1 cellular context compared by ENCODE assay signal in genomic region chr1:181088079-181089016, GRCh38.
TF ChIP-seq lines count a peak whose summit lies in the region.

Gene IER5 (plus strand): TSS chr1:181088700. CDS start chr1:181088903, 203 bp downstream.

TF ChIP-seq in HEK293, 187 proteins besides CTCF, POLR2A, EP300 and RAD21 (continued from another document and continues in another):
- 0 out of 2 replicates have a peak, but pooled peaks have one; percentile 13 for TF ChIP-seq ZIC2 (tag by site-specific recombination; IDR thresholded peaks at IDR 0.05)
- TF ChIP-seq ZBTB44 (tag by site-specific recombination; IDR thresholded peaks at IDR 0.05), result no peak
- TF ChIP-seq ZNF274 (IDR thresholded peaks at IDR 0.05; ENCODE audit: low read length), result no peak
- TF ChIP-seq ZNF274 (tag by site-specific recombination; IDR thresholded peaks at IDR 0.05; ENCODE audit: borderline replicate concordance), result no peak
- TF ChIP-seq, protein P1, sequence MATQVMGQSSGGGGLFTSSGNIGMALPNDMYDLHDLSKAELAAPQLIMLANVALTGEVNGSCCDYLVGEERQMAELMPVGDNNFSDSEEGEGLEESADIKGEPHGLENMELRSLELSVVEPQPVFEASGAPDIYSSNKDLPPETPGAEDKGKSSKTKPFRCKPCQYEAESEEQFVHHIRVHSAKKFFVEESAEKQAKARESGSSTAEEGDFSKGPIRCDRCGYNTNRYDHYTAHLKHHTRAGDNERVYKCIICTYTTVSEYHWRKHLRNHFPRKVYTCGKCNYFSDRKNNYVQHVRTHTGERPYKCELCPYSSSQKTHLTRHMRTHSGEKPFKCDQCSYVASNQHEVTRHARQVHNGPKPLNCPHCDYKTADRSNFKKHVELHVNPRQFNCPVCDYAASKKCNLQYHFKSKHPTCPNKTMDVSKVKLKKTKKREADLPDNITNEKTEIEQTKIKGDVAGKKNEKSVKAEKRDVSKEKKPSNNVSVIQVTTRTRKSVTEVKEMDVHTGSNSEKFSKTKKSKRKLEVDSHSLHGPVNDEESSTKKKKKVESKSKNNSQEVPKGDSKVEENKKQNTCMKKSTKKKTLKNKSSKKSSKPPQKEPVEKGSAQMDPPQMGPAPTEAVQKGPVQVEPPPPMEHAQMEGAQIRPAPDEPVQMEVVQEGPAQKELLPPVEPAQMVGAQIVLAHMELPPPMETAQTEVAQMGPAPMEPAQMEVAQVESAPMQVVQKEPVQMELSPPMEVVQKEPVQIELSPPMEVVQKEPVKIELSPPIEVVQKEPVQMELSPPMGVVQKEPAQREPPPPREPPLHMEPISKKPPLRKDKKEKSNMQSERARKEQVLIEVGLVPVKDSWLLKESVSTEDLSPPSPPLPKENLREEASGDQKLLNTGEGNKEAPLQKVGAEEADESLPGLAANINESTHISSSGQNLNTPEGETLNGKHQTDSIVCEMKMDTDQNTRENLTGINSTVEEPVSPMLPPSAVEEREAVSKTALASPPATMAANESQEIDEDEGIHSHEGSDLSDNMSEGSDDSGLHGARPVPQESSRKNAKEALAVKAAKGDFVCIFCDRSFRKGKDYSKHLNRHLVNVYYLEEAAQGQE (tag by site-specific recombination; IDR thresholded peaks at IDR 0.05), result peak; percentile 29; the same call in 1 of the 2 replicates
- TF ChIP-seq ZNF280C (tag by site-specific recombination; IDR thresholded peaks at IDR 0.05), result no peak
- no peak for TF ChIP-seq ZNF571 (tag by site-specific recombination; IDR thresholded peaks at IDR 0.05)
- peak; percentile 98 for TF ChIP-seq ZFP69B (tag by site-specific recombination; IDR thresholded peaks at IDR 0.05)
- TF ChIP-seq ZNF211 (tag by site-specific recombination; IDR thresholded peaks at IDR 0.05; ENCODE audit: low read depth), result no peak
- TF ChIP-seq ZNF362 (tag by site-specific recombination; IDR thresholded peaks at IDR 0.05), result no peak
- peak; percentile 83; the same call in 1 of the 2 replicates for TF ChIP-seq ZNF391 (tag by site-specific recombination; IDR thresholded peaks at IDR 0.05; ENCODE audit: borderline replicate concordance, low read depth)
- peak; percentile 81 for TF ChIP-seq ZNF335 (tag by site-specific recombination; conservative IDR thresholded peaks at IDR 0.05)
- TF ChIP-seq KLF9 (tag by site-specific recombination; IDR thresholded peaks at IDR 0.05; ENCODE audit: low read depth), result peak; percentile 75
- peak; percentile 80 for TF ChIP-seq ZNF394 (tag by site-specific recombination; IDR thresholded peaks at IDR 0.05; ENCODE audit: borderline replicate concordance)
- no peak for TF ChIP-seq ZNF138 (tag by site-specific recombination; IDR thresholded peaks at IDR 0.05; ENCODE audit: borderline replicate concordance)
- TF ChIP-seq ZNF548 (tag by site-specific recombination; IDR thresholded peaks at IDR 0.05), result no peak
- TF ChIP-seq TRIM28 (IDR thresholded peaks at IDR 0.05; ENCODE audit: borderline replicate concordance, low read length), result no peak
- no peak for TF ChIP-seq HOXC10 (CRISPR knock-in tag; IDR thresholded peaks at IDR 0.05)
- no peak for TF ChIP-seq ZNF473 (tag by site-specific recombination; IDR thresholded peaks at IDR 0.05)
- TF ChIP-seq, protein P2, sequence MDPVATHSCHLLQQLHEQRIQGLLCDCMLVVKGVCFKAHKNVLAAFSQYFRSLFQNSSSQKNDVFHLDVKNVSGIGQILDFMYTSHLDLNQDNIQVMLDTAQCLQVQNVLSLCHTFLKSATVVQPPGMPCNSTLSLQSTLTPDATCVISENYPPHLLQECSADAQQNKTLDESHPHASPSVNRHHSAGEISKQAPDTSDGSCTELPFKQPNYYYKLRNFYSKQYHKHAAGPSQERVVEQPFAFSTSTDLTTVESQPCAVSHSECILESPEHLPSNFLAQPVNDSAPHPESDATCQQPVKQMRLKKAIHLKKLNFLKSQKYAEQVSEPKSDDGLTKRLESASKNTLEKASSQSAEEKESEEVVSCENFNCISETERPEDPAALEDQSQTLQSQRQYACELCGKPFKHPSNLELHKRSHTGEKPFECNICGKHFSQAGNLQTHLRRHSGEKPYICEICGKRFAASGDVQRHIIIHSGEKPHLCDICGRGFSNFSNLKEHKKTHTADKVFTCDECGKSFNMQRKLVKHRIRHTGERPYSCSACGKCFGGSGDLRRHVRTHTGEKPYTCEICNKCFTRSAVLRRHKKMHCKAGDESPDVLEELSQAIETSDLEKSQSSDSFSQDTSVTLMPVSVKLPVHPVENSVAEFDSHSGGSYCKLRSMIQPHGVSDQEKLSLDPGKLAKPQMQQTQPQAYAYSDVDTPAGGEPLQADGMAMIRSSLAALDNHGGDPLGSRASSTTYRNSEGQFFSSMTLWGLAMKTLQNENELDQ (tag by site-specific recombination; IDR thresholded peaks at IDR 0.05; ENCODE audit: low read depth), result no peak
- TF ChIP-seq, protein P3, sequence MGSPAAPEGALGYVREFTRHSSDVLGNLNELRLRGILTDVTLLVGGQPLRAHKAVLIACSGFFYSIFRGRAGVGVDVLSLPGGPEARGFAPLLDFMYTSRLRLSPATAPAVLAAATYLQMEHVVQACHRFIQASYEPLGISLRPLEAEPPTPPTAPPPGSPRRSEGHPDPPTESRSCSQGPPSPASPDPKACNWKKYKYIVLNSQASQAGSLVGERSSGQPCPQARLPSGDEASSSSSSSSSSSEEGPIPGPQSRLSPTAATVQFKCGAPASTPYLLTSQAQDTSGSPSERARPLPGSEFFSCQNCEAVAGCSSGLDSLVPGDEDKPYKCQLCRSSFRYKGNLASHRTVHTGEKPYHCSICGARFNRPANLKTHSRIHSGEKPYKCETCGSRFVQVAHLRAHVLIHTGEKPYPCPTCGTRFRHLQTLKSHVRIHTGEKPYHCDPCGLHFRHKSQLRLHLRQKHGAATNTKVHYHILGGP (tag by site-specific recombination; IDR thresholded peaks at IDR 0.05), result no peak
- no peak for TF ChIP-seq ZNF433 (tag by site-specific recombination; IDR thresholded peaks at IDR 0.05; ENCODE audit: low read depth)
- no peak for TF ChIP-seq ZNF621 (tag by site-specific recombination; IDR thresholded peaks at IDR 0.05)
- TF ChIP-seq GLI4 (tag by site-specific recombination; IDR thresholded peaks at IDR 0.05), result 0 out of 2 replicates have a peak, but pooled peaks have one; percentile 47
- TF ChIP-seq ZNF366 (tag by site-specific recombination; conservative IDR thresholded peaks at IDR 0.05), result no peak
- no peak for TF ChIP-seq ZNF133 (tag by site-specific recombination; IDR thresholded peaks at IDR 0.05)
- TF ChIP-seq GFI1B (tag by site-specific recombination; IDR thresholded peaks at IDR 0.05), result no peak
- TF ChIP-seq ZNF146 (tag by site-specific recombination; IDR thresholded peaks at IDR 0.05), result no peak
- no peak for TF ChIP-seq ZNF214 (tag by site-specific recombination; IDR thresholded peaks at IDR 0.05; ENCODE audit: borderline replicate concordance)
- no peak for TF ChIP-seq ZSCAN18 (tag by site-specific recombination; IDR thresholded peaks at IDR 0.05)
- TF ChIP-seq, protein P4, sequence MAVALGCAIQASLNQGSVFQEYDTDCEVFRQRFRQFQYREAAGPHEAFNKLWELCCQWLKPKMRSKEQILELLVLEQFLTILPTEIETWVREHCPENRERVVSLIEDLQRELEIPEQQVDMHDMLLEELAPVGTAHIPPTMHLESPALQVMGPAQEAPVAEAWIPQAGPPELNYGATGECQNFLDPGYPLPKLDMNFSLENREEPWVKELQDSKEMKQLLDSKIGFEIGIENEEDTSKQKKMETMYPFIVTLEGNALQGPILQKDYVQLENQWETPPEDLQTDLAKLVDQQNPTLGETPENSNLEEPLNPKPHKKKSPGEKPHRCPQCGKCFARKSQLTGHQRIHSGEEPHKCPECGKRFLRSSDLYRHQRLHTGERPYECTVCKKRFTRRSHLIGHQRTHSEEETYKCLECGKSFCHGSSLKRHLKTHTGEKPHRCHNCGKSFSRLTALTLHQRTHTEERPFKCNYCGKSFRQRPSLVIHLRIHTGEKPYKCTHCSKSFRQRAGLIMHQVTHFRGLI (tag by site-specific recombination; IDR thresholded peaks at IDR 0.05), result no peak
- TF ChIP-seq ZNF561 (tag by site-specific recombination; IDR thresholded peaks at IDR 0.05; ENCODE audit: borderline replicate concordance), result peak; percentile 66; the same call in 1 of the 2 replicates
- TF ChIP-seq GLIS2 (tag by site-specific recombination; IDR thresholded peaks at IDR 0.05), result no peak; the same call in 1 of the 2 replicates
- no peak for TF ChIP-seq ZNF529 (tag by site-specific recombination; IDR thresholded peaks at IDR 0.05; ENCODE audit: insufficient replicate concordance)
- TF ChIP-seq BCL11B (tag by site-specific recombination; IDR thresholded peaks at IDR 0.05; ENCODE audit: low read depth), result no peak
- no peak for TF ChIP-seq PRDM2 (tag by site-specific recombination; IDR thresholded peaks at IDR 0.05; ENCODE audit: borderline replicate concordance)
- no peak for TF ChIP-seq ZNF169 (tag by site-specific recombination; IDR thresholded peaks at IDR 0.05)
